In the genomic region with DNA sequence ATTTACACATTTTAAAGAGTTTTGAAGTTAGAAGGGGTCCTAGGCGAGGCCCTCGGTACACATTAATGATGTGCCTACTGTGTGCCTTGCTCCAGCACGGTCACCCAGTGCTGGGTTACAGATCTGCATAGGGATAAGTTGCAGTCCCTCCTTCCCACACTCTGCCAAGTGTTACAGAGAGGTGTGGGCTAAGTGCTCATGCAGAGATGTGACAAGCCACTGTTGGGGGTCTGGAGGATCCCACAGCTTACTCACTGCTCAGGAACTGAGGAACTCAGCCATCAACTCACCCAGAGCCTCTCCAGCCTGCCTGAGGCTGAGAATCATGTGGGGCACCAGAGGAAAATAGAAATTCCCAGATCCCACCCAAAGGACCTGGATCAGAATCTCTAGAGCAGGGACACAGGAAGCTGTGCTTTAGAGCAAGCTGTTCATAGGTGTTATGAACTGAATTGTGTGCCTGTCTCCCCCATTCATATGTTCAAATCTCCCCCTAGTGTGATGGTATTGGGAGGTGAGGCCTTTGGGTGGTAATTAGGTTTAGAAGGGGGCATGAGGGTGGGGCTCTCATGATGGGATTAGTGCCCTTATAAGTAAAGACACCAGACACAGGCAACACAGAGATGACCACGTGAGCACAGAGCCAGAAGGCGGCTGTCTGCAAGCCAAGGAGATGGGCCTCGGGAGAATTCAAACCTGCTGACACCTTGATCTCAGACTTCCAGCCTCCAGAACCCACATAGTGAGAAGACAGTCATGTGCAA, we compare ENCODE assay signal across 8 cellular contexts.
DNase-seq lines count a peak whose midpoint lies in the region; ATAC-seq lines count a peak whose summit lies in the region.

No MANE protein-coding gene starts in this region.

- peaks cover 0 to under 1% of the 10 kb centered on the region in 2 donors for H3K9me3 Mint-ChIP-seq in effector memory CD8-positive, alpha-beta T cell

- no peak for DNase-seq in effector memory CD8-positive, alpha-beta T cell
- DNase-seq in substantia nigra (lab: John Stamatoyannopoulos, UW), result no peak
- no peak for DNase-seq in NCI-H69 (lab: John Stamatoyannopoulos, UW)
- DNase-seq in central memory CD4-positive, alpha-beta T cell, result no peak
- no peak for DNase-seq in cerebellar cortex (ENCODE audit: low spot score)
- no peak for DNase-seq in NK-92 treated with Interleukin-12 subunit alpha and Interleukin-12 subunit beta, amount 100 ng/mL, for 24 hours (lab: John Stamatoyannopoulos, UW)

- H3K4me1 Mint-ChIP-seq in effector memory CD8-positive, alpha-beta T cell (ENCODE audit: low read depth in 2 of 2), result peaks cover 0 to 9% of the 10 kb centered on the region in 2 donors

- H3K27ac ChIP-seq in substantia nigra (ENCODE audit: low read depth, low read length, poor library complexity, severe bottlenecking), result peak overlapping the region; percentile 86

- ATAC-seq in GM19452 (IDR thresholded peaks at IDR 0.05; ENCODE audit: unreplicated experiment) (peak; percentile 37), HG03175 (IDR thresholded peaks at IDR 0.05; ENCODE audit: unreplicated experiment) (peak; percentile 31)
- ATAC-seq in effector memory CD8-positive, alpha-beta T cell (replicated peaks), result peak; percentile 32

- peak overlapping the region; percentile 54 to 68 for H3K4me3 Mint-ChIP-seq in effector memory CD8-positive, alpha-beta T cell

- H3K27ac Mint-ChIP-seq in effector memory CD8-positive, alpha-beta T cell, result peak overlapping the region; percentile 84 to 89

- peaks cover 0 to 7% of the 10 kb centered on the region in 2 donors for H3K27me3 Mint-ChIP-seq in effector memory CD8-positive, alpha-beta T cell

- no peaks in the 10 kb centered on the region for H3K36me3 Mint-ChIP-seq in effector memory CD8-positive, alpha-beta T cell (ENCODE audit: insufficient read depth)
